Comparison of ENCODE assay signal across 1 cellular context in the genomic region with DNA sequence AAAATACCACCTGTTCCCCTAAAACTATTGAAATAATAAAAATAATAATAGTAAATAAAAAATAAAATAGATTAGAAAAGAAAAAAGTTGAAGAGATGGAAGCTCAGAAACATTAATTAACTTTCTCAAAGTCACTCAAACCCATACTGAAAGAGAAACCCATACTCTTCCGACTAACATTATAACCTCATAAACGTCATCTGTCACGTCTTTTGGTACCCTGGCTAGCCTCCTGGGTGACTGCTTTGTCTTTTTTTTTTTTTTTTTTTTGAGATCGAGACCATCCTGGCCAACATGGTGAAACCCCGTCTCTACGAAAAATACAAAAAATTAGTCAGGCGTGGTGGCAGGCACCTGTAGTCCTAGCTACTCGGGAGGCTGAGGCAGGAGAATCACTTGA.
TF ChIP-seq lines count a peak whose summit lies in the region.

No MANE protein-coding gene starts in this region.

TF ChIP-seq in GM23338, 12 proteins besides CTCF, POLR2A, EP300 and RAD21:
- no peak for TF ChIP-seq ZNF331 (CRISPR knock-in tag; IDR thresholded peaks at IDR 0.05; ENCODE audit: low read depth)
